ENCODE assay signal across 1 cellular context in genomic region chr1:78047131-78047530, GRCh38.
TF ChIP-seq lines count a peak whose summit lies in the region.

No MANE protein-coding gene starts in this region.

TF ChIP-seq in HepG2, 621 proteins besides CTCF, POLR2A, EP300 and RAD21:
- TF ChIP-seq SOX13 (IDR thresholded peaks at IDR 0.05) = no peak
- 0 out of 4 replicates have a peak, but pooled peaks of 1 of the 2 experiments have one; percentile 7 for TF ChIP-seq SOX13 (CRISPR knock-in tag; conservative IDR thresholded peaks at IDR 0.05 in 1 of 2, IDR thresholded peaks at IDR 0.05 in 1 of 2)
- no peak for TF ChIP-seq KLF16 (CRISPR knock-in tag; IDR thresholded peaks at IDR 0.05)
- TF ChIP-seq RXRB (CRISPR knock-in tag; IDR thresholded peaks at IDR 0.05; ENCODE audit: borderline replicate concordance) = peak; percentile 75
- TF ChIP-seq ZNF652 (CRISPR knock-in tag; IDR thresholded peaks at IDR 0.05; ENCODE audit: borderline replicate concordance, low read depth) = 0 out of 2 replicates have a peak, but pooled peaks have one; percentile 26
- TF ChIP-seq TEAD3 (CRISPR knock-in tag; optimal IDR thresholded peaks at IDR 0.05; ENCODE audit: borderline replicate concordance) = peak; percentile 14
- no peak for TF ChIP-seq ZNF44 (CRISPR knock-in tag; IDR thresholded peaks at IDR 0.05)
- no peak for TF ChIP-seq TFDP1 (CRISPR knock-in tag; IDR thresholded peaks at IDR 0.05; ENCODE audit: borderline replicate concordance)
- no peak for TF ChIP-seq FOSL1 (CRISPR knock-in tag; IDR thresholded peaks at IDR 0.05; ENCODE audit: borderline replicate concordance)
- TF ChIP-seq THRA (CRISPR knock-in tag; IDR thresholded peaks at IDR 0.05; ENCODE audit: borderline replicate concordance) = peak; percentile 91; the same call in 1 of the 2 replicates
